Comparison of ENCODE assay signal across 1 cellular context in genomic region chr11:3378426-3379423, GRCh38.
TF ChIP-seq lines count a peak whose summit lies in the region.

TSS of gene ZNF195 (minus strand) at chr11:3379146. CDS start at chr11:3379040, 106 bp downstream.

TF ChIP-seq in HCT116, 20 proteins besides CTCF, POLR2A, EP300 and RAD21 (continued from another document):
- TF ChIP-seq EZH2 (IDR thresholded peaks at IDR 0.05): no peak
- peak; percentile 59 for TF ChIP-seq TCF7L2 (IDR thresholded peaks at IDR 0.05; ENCODE audit: borderline replicate concordance, extremely low read depth, insufficient read depth, insufficient read length)
- TF ChIP-seq ATF3 (IDR thresholded peaks at IDR 0.05): no peak
- peak; percentile 85 for TF ChIP-seq SIN3A (IDR thresholded peaks at IDR 0.05; ENCODE audit: low read depth)
- TF ChIP-seq CEBPB (IDR thresholded peaks at IDR 0.05; ENCODE audit: low read depth): no peak
- peak; percentile 72 for TF ChIP-seq YY1 (IDR thresholded peaks at IDR 0.05; ENCODE audit: extremely low read depth, insufficient replicate concordance, low read depth, low read length)
